12 cellular contexts compared by ENCODE assay signal in the genomic region with DNA sequence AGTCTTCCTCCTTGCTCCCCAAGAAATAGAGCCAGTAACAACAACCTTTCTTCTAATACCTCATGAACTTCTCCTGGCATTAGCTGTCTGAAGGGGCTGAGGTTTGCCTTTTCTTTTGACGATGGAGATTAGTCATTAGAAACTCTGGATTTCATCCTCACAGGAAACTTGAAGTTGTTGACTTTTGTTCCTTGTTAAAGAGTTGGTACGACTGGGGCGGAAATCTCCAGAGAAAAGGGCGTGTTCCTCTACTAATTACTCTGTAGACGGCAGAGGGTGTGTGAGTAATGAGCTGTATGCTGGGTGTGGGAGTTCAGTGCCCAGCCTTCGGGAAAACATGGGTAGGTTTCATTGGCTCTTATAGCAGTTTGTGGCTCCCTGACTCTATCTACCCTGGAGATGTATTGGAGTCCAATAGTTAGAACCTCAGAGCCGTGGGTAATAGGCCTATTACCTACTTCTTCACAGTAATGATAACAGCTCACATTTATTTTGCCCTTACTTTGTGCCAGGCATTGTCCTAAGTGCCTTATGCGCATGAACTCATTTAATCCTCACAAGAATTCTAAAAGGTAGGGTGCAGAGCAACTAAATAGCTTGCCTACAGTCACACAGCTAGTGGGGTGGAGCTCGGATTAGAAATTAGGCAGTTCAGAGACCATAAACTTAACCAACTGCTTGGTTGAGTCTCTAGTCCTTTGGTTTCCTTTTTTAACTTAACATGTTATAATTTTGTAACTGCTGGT.
DNase-seq lines count a peak whose midpoint lies in the region; TF ChIP-seq lines count a peak whose summit lies in the region.
"Had no signal": no experiment of that assay in that cellular context is flagged by ENCODE, and none has a peak within 500 bp of the region (broad histone marks: within the 10 kb centered on the region; RNA-seq: fewer than 3 reads in every experiment).

No MANE protein-coding gene starts in this region.

- peak overlapping the region; percentile 27 for H2AFZ ChIP-seq in ACC112 (ENCODE audit: low read length, unreplicated experiment)

- H3K27ac ChIP-seq in ACC112 (ENCODE audit: low read depth, low read length) (peak overlapping the region; percentile 66), epithelial cell of prostate (peak overlapping the region; percentile 80), brain microvascular endothelial cell (no peak overlapping the region)
- H3K27ac ChIP-seq: tibial artery had no signal

- TF ChIP-seq CTCF in nephron (IDR thresholded peaks at IDR 0.05; ENCODE audit: unreplicated experiment in 3 of 3): no peak
- TF ChIP-seq CTCF in brain microvascular endothelial cell (IDR thresholded peaks at IDR 0.05; ENCODE audit: low read depth, low read length, missing control alignments): no peak

- H3K36me3 Mint-ChIP-seq in nephron (ENCODE audit: low read depth): peaks cover 11% of the 10 kb centered on the region

- H3K36me3 ChIP-seq in ACC112 (ENCODE audit: insufficient read depth, low read length) (no peaks in the 10 kb centered on the region), brain microvascular endothelial cell (replicated peaks) (no peaks in the 10 kb centered on the region)
- H3K36me3 ChIP-seq: tibial artery had no signal

- peak overlapping the region in 1 of 3 experiments; percentile 12 for H3K4me3 Mint-ChIP-seq in nephron

- peaks cover 47% of the 10 kb centered on the region for H3K4me1 Mint-ChIP-seq in nephron

- peak overlapping the region in 2 of 3 experiments; percentile 44 to 61 for H3K27ac Mint-ChIP-seq in nephron

- DNase-seq in NCI-H82 treated with DMSO at 0.1 percent for 48 hours (lab: John Stamatoyannopoulos, UW; ENCODE audit: unreplicated experiment) (peak; percentile 6), epithelial cell of prostate (ENCODE audit: low read depth, low spot score) (peak; percentile 72), brain microvascular endothelial cell (no peak), pons (ENCODE audit: low spot score) (no peak), SIG-M5 treated with dmso at 0.1 percent for 504 hours (lab: John Stamatoyannopoulos, UW; ENCODE audit: unreplicated experiment) (no peak), DMS79 treated with DMSO at 0.1 percent for 48 hours (lab: John Stamatoyannopoulos, UW) (no peak)
- DNase-seq: AML-193, cerebellar nuclear complex, MV-4-11 had no signal

- in situ Hi-C loops in brain microvascular endothelial cell (cut with HindIII; ENCODE audit: low pct_ligation_motif_present, low sequenced_read_pairs): no loop called here

- H3K27me3 Mint-ChIP-seq in nephron (ENCODE audit: low read depth): no peaks in the 10 kb centered on the region

- no peaks in the 10 kb centered on the region for H3K9me3 Mint-ChIP-seq in nephron

- H3K4me1 ChIP-seq in ACC112 (ENCODE audit: control insufficient read depth, insufficient read depth, low read length, unreplicated experiment): peaks cover 37% of the 10 kb centered on the region

- H3K79me2 ChIP-seq in ACC112 (ENCODE audit: control insufficient read depth, insufficient read depth, low read length, unreplicated experiment): peaks cover 3% of the 10 kb centered on the region

- H3K4me3 ChIP-seq in ACC112 (ENCODE audit: low read depth, low read length): no peak overlapping the region
- H3K4me3 ChIP-seq in brain microvascular endothelial cell (ENCODE audit: low read depth, low read length): no peak overlapping the region
- H3K4me3 ChIP-seq: tibial artery had no signal

- H3K27me3 ChIP-seq in ACC112 (ENCODE audit: insufficient read depth, low read length) (no peaks in the 10 kb centered on the region), brain microvascular endothelial cell (replicated peaks) (no peaks in the 10 kb centered on the region)
- H3K27me3 ChIP-seq: tibial artery had no signal

Comparison
In these comparisons a context has a peak if more than half of its experiments do, and no peak if none do; other contexts are left out.
1. DNase-seq: peak in NCI-H82 treated with DMSO at 0.1 percent for 48 hours (single experiment) and epithelial cell of prostate (single experiment); none in brain microvascular endothelial cell (single experiment), pons (single experiment), SIG-M5 treated with dmso at 0.1 percent for 504 hours (single experiment) and DMS79 treated with DMSO at 0.1 percent for 48 hours (single experiment).